In the genomic region with DNA sequence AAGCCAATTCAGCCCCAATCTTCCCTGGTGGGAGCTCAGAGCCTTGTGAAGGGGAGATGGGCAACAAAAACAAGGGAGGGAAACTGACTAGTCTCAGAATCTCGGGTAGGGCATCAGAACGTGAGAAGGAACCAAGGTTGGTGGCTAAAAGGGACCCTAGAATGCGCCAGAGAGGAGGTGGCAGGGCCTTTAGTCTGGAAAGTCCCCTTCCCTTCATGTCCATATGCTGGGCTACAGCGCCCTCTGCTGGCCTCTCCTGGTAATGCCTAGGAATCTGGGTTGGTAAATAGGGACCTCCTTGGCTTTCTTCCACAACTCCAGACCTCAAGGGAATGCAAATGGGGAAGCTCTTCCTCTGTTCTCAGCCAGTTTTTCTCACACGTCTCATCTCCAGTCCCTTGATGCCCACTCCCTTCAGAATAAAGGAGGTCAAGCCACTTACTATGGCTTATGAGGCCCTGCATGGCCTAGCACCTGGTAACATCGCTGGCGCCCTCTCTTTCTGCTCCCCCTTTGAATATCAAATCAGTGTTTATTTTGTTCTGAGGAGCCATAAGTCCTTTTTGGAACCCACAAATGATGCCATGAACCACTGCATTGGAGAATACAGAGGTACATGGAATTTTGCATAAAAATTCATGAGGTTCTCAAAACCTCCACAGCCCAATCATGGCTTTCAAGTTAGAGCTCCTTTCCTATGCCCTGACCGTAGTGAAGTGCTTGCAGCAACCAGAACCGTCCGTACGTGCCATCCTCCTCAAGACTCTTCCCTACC, we compare ENCODE assay signal across 8 cellular contexts. TPM values are rescaled to one million over a fixed set of nuclear protein-coding genes. Genes with fewer than 3 reads are reported as not detected.
DNase-seq lines count a peak whose midpoint lies in the region; ATAC-seq and TF ChIP-seq lines count a peak whose summit lies in the region.

No MANE protein-coding gene starts in this region.

- no peaks in the 10 kb centered on the region for H3K27me3 ChIP-seq in right lobe of liver

- DNase-seq in DMS153 (lab: John Stamatoyannopoulos, UW) (peak; percentile 68), NCI-H526 treated with DMSO at 0.1 percent for 48 hours (lab: John Stamatoyannopoulos, UW) (peak; percentile 70), right lobe of liver (peak; percentile 87 to 89 (median 89))
- peak; percentile 98 for DNase-seq in activated CD4-positive, alpha-beta T cell treated with anti-CD3 and anti-CD28 coated beads, Interleukin-2, amount 10 ng/mL, durations not matched to agents 24 days and 14 days
- peak; percentile 96 for DNase-seq in stimulated activated CD4-positive, alpha-beta T cell treated with anti-CD3 and anti-CD28 coated beads, Interleukin-4, amount 100 ng/mL, for 24 hours

- no peak for TF ChIP-seq POLR2A in right lobe of liver (IDR thresholded peaks at IDR 0.05)

- peak overlapping the region; percentile 99 for H3K4me3 Mint-ChIP-seq in activated CD4-positive, alpha-beta T cell treated with anti-CD3 and anti-CD28 coated beads, Interleukin-2, amount 10 ng/mL, durations not matched to agents 24 days and 14 days
- H3K4me3 Mint-ChIP-seq in dendritic cell treated with granulocyte-macrophage colony-stimulating factor and Interleukin-4, amounts not matched to agents 40 ng/mL and 50 ng/mL, for 4 days: peak overlapping the region; percentile 92

- H3K4me1 Mint-ChIP-seq in activated CD4-positive, alpha-beta T cell treated with anti-CD3 and anti-CD28 coated beads, Interleukin-2, amount 10 ng/mL, durations not matched to agents 24 days and 14 days: peaks cover 75% of the 10 kb centered on the region
- peaks cover 81% of the 10 kb centered on the region for H3K4me1 Mint-ChIP-seq in dendritic cell treated with granulocyte-macrophage colony-stimulating factor and Interleukin-4, amounts not matched to agents 40 ng/mL and 50 ng/mL, for 4 days (ENCODE audit: low read depth)

- peaks cover 0 to 42% (median 24%) of the 10 kb centered on the region in 4 donors for H3K36me3 ChIP-seq in right lobe of liver

- ATAC-seq in HG03108 (IDR thresholded peaks at IDR 0.05; ENCODE audit: unreplicated experiment) (peak; percentile 39), right lobe of liver (peak; percentile 69 to 80 (median 74)), HG02938 (IDR thresholded peaks at IDR 0.05; ENCODE audit: unreplicated experiment) (no peak)

- peak overlapping the region; percentile 91 to 98 (median 97) for H3K27ac ChIP-seq in right lobe of liver

- peak overlapping the region in 1 of 3 donors; percentile 90 for H3K4me3 ChIP-seq in right lobe of liver

- TF ChIP-seq CTCF in right lobe of liver (IDR thresholded peaks at IDR 0.05): peak; percentile 97 to 99 (median 98)

- H3K9me3 Mint-ChIP-seq in activated CD4-positive, alpha-beta T cell treated with anti-CD3 and anti-CD28 coated beads, Interleukin-2, amount 10 ng/mL, durations not matched to agents 24 days and 14 days: no peaks in the 10 kb centered on the region
- H3K9me3 Mint-ChIP-seq in dendritic cell treated with granulocyte-macrophage colony-stimulating factor and Interleukin-4, amounts not matched to agents 40 ng/mL and 50 ng/mL, for 4 days: no peaks in the 10 kb centered on the region

- no peaks in the 10 kb centered on the region for H3K27me3 Mint-ChIP-seq in activated CD4-positive, alpha-beta T cell treated with anti-CD3 and anti-CD28 coated beads, Interleukin-2, amount 10 ng/mL, durations not matched to agents 24 days and 14 days
- H3K27me3 Mint-ChIP-seq in dendritic cell treated with granulocyte-macrophage colony-stimulating factor and Interleukin-4, amounts not matched to agents 40 ng/mL and 50 ng/mL, for 4 days: no peaks in the 10 kb centered on the region

- WGBS in right lobe of liver (ENCODE audit: insufficient coverage, low coverage, low lambda C conversion rate, missing lambda C conversion rate): 22% methylated on average over 11 of the region's 11 CpGs

- peaks cover 55% of the 10 kb centered on the region for H3K36me3 Mint-ChIP-seq in activated CD4-positive, alpha-beta T cell treated with anti-CD3 and anti-CD28 coated beads, Interleukin-2, amount 10 ng/mL, durations not matched to agents 24 days and 14 days (ENCODE audit: low read depth)
- peaks cover 80% of the 10 kb centered on the region for H3K36me3 Mint-ChIP-seq in dendritic cell treated with granulocyte-macrophage colony-stimulating factor and Interleukin-4, amounts not matched to agents 40 ng/mL and 50 ng/mL, for 4 days (ENCODE audit: low read depth)

- peaks cover 0 to 31% (median 13%) of the 10 kb centered on the region in 4 donors for H3K4me1 ChIP-seq in right lobe of liver

- peak overlapping the region; percentile 98 for H3K27ac Mint-ChIP-seq in activated CD4-positive, alpha-beta T cell treated with anti-CD3 and anti-CD28 coated beads, Interleukin-2, amount 10 ng/mL, durations not matched to agents 24 days and 14 days
- H3K27ac Mint-ChIP-seq in dendritic cell treated with granulocyte-macrophage colony-stimulating factor and Interleukin-4, amounts not matched to agents 40 ng/mL and 50 ng/mL, for 4 days: peak overlapping the region; percentile 98

- no peaks in the 10 kb centered on the region for H3K9me3 ChIP-seq in right lobe of liver

- intact Hi-C loops in activated CD4-positive, alpha-beta T cell treated with anti-CD3 and anti-CD28 coated beads, Interleukin-2, amount 10 ng/mL, durations not matched to agents 24 days and 14 days (cut with micrococcal nuclease): loop anchor here (1.0 to 2.0 kb wide), 4 partner anchors 44 to 182 kb away; a partner anchor contains a TSS
- intact Hi-C loops in dendritic cell treated with granulocyte-macrophage colony-stimulating factor and Interleukin-4, amounts not matched to agents 40 ng/mL and 50 ng/mL, for 4 days (cut with micrococcal nuclease): loop anchor here (1.0 to 5.0 kb wide), 4 partner anchors 10 to 151 kb away; no protein-coding TSS in a partner anchor
- intact Hi-C loops in right lobe of liver (cut with DNase I): no loop called here

RNA-seq across cellular contexts. Expression of a gene that starts 1.3 kb away (rescaled TPM):
- total RNA-seq in activated CD4-positive, alpha-beta T cell treated with anti-CD3 and anti-CD28 coated beads, Interleukin-2, amount 10 ng/mL, durations not matched to agents 24 days and 14 days: 30.4 and 30.7 TPM in 2 replicates
- 1 to 10 TPM; 4.6 to 7.2 (median 6.9) TPM for total RNA-seq in right lobe of liver

RNA-seq across cellular contexts. Expression of a gene that starts 44.5 kb away (rescaled TPM):
- total RNA-seq in activated CD4-positive, alpha-beta T cell treated with anti-CD3 and anti-CD28 coated beads, Interleukin-2, amount 10 ng/mL, durations not matched to agents 24 days and 14 days: 256 and 258 TPM in 2 replicates
- total RNA-seq in right lobe of liver: 10 to 100 TPM; 53.5 to 70.0 (median 61.8) TPM

RNA-seq across cellular contexts. Expression of a gene that starts 45.1 kb away (rescaled TPM):
- 125 and 127 TPM in 2 replicates for total RNA-seq in activated CD4-positive, alpha-beta T cell treated with anti-CD3 and anti-CD28 coated beads, Interleukin-2, amount 10 ng/mL, durations not matched to agents 24 days and 14 days
- total RNA-seq in right lobe of liver: 10 to 100 TPM in 2 of 6 experiments, 1 to 10 TPM in 4; 4.9 to 19.1 (median 8.5) TPM

RNA-seq across cellular contexts. Expression of a gene that starts 55.3 kb away (rescaled TPM):
- 6.3 and 8.6 TPM in 2 replicates for total RNA-seq in activated CD4-positive, alpha-beta T cell treated with anti-CD3 and anti-CD28 coated beads, Interleukin-2, amount 10 ng/mL, durations not matched to agents 24 days and 14 days
- 1 to 10 TPM; 1.7 to 4.4 (median 2.6) TPM for total RNA-seq in right lobe of liver

Comparison
In these comparisons a context has a peak if more than half of its experiments do, and no peak if none do; other contexts are left out.
1. intact Hi-C loops: an anchor here in activated CD4-positive, alpha-beta T cell treated with anti-CD3 and anti-CD28 coated beads, Interleukin-2, amount 10 ng/mL, durations not matched to agents 24 days and 14 days (1.0 to 2.0 kb wide) and dendritic cell treated with granulocyte-macrophage colony-stimulating factor and Interleukin-4, amounts not matched to agents 40 ng/mL and 50 ng/mL, for 4 days (1.0 to 5.0 kb wide); none called in right lobe of liver.